12 cellular contexts compared by ENCODE assay signal in genomic region chr16:74025-74424, GRCh38. TPM values are rescaled to one million over a fixed set of nuclear protein-coding genes. Genes with fewer than 3 reads are reported as not detected.
DNase-seq lines count a peak whose midpoint lies in the region; ATAC-seq and TF ChIP-seq lines count a peak whose summit lies in the region.
"Had no signal": no experiment of that assay in that cellular context is flagged by ENCODE, and none has a peak within 500 bp of the region (broad histone marks: within the 10 kb centered on the region; RNA-seq: fewer than 3 reads in every experiment).

No MANE protein-coding gene starts in this region.

- no peaks in the 10 kb centered on the region for H3K9me3 ChIP-seq in NT2/D1 (ENCODE audit: insufficient read depth, low read length)
- no peaks in the 10 kb centered on the region for H3K9me3 ChIP-seq in sigmoid colon
- no peaks in the 10 kb centered on the region for H3K9me3 ChIP-seq in PC-3 (ENCODE audit: low read length)
- H3K9me3 ChIP-seq: spleen had no signal

- H3K4me1 ChIP-seq in NT2/D1 (ENCODE audit: insufficient read depth, insufficient read length) (peaks cover 70% of the 10 kb centered on the region), sigmoid colon (peaks cover 0 to 78% (median 70%) of the 10 kb centered on the region in 4 donors), PC-3 (ENCODE audit: insufficient read depth, low read length) (peaks cover 45% of the 10 kb centered on the region)

- no peaks in the 10 kb centered on the region for H3F3A ChIP-seq in PC-3 (ENCODE audit: low read length, unreplicated experiment)

- no peaks in the 10 kb centered on the region for H3K9me2 ChIP-seq in PC-3 (replicated peaks; ENCODE audit: low read length)

- WGBS in sigmoid colon, 2 donors = 42 to 82% methylated on average over 6 of the region's 6 CpGs

- TF ChIP-seq POLR2A in sigmoid colon (IDR thresholded peaks at IDR 0.05) = no peak

- H3K27ac ChIP-seq in sigmoid colon (peak overlapping the region; percentile 87 to 95 (median 92)), PC-3 (ENCODE audit: low read length) (no peak overlapping the region)

- no TSS peak for BruUV-seq in PC-3 (replicated peaks; lab: Mats Ljungman, UMichigan)

- DNase-seq in NT2/D1 (ENCODE audit: low read depth, low spot score) (no peak), left cardiac atrium (peak; percentile 62), sigmoid colon (no peak), PC-3 (no peak), RKO (ENCODE audit: low spot score) (no peak)
- DNase-seq in stimulated activated CD4-positive, alpha-beta T cell treated with anti-CD3 and anti-CD28 coated beads, Interleukin-15, amount 100 ng/mL, for 24 hours = no peak
- DNase-seq: AML-193, DMS79, H7, NCI-H1105, NCI-H526 treated with DMSO at 0.1 percent for 48 hours, spleen had no signal

- no peak for TF ChIP-seq EP300 in sigmoid colon (IDR thresholded peaks at IDR 0.05)

- intact Hi-C loops in left cardiac atrium (cut with DNase I) = no loop called here
- intact Hi-C loops in sigmoid colon (cut with DNase I) = no loop called here
- intact Hi-C loops in PC-3 (cut with micrococcal nuclease) = no loop called here

- ATAC-seq in left cardiac atrium (peak; percentile 1 to 17), PC-3 (no peak)

- H2AFZ ChIP-seq in PC-3 (ENCODE audit: low read length) = no peak overlapping the region

- POLR2A ChIA-PET in PC-3 (lab: Charles Lee; ENCODE audit: unreplicated experiment) = no interaction called here

- H3K79me2 ChIP-seq in PC-3 (ENCODE audit: low read length) = peaks cover 30% of the 10 kb centered on the region

- TF ChIP-seq CTCF in sigmoid colon (IDR thresholded peaks at IDR 0.05) (no peak), PC-3 (conservative IDR thresholded peaks at IDR 0.05; ENCODE audit: low read depth, low read length) (no peak)

- H3K27me3 ChIP-seq in NT2/D1 (ENCODE audit: insufficient read depth, insufficient read length) (peaks cover 4% of the 10 kb centered on the region), sigmoid colon (no peaks in the 10 kb centered on the region), PC-3 (ENCODE audit: low read length) (no peaks in the 10 kb centered on the region)

- CTCF ChIA-PET in PC-3 (lab: Charles Lee) = no interaction called here

- H3K36me3 ChIP-seq in NT2/D1 (ENCODE audit: insufficient read depth, insufficient read length, low read length) (peaks cover 25% of the 10 kb centered on the region), sigmoid colon (no peaks in the 10 kb centered on the region), PC-3 (ENCODE audit: low read depth, low read length) (no peaks in the 10 kb centered on the region)
- H3K36me3 ChIP-seq: spleen had no signal

- H3K4me2 ChIP-seq in PC-3 (ENCODE audit: low read length) = no peak overlapping the region

- H3K4me3 ChIP-seq in NT2/D1 (ENCODE audit: insufficient read length, low read depth) = no peak overlapping the region
- no peak overlapping the region for H3K4me3 ChIP-seq in sigmoid colon
- no peak overlapping the region for H3K4me3 ChIP-seq in PC-3 (ENCODE audit: low read length)
- H3K4me3 ChIP-seq: spleen had no signal

- H3K9ac ChIP-seq in NT2/D1 (ENCODE audit: insufficient read length, low read depth) (peak overlapping the region; percentile 94), PC-3 (ENCODE audit: low read length) (no peak overlapping the region)

- H4K20me1 ChIP-seq in PC-3 (ENCODE audit: low read length) = no peaks in the 10 kb centered on the region

RNA-seq across cellular contexts. Expression of gene RHBDF1, which starts 1.6 kb away (rescaled TPM):
- 10 to 100 TPM; 15.5 to 22.1 TPM for total RNA-seq in left cardiac atrium
- total RNA-seq in sigmoid colon = 10 to 100 TPM; 16.8 to 42.1 (median 19.6) TPM
- polyA plus RNA-seq in sigmoid colon = 10 to 100 TPM in 1 of 3 donors, 1 to 10 TPM in 2; 6.0 to 22.3 (median 6.0) TPM
- total RNA-seq in PC-3 (2014; rRNA removed) = 23.3 and 26.3 TPM in 2 replicates

RNA-seq across cellular contexts. Expression of gene MPG, which starts 4.0 kb away (rescaled TPM):
- total RNA-seq in left cardiac atrium (10 to 100 TPM; 29.9 to 40.2 TPM), sigmoid colon (100 to 1,000 TPM in 2 of 4 donors, 10 to 100 TPM in 2; 74.3 to 118 (median 100.0) TPM), PC-3 (2014; rRNA removed) (147 and 175 TPM in 2 replicates)
- polyA plus RNA-seq in sigmoid colon = 10 to 100 TPM; 52.2 to 72.7 (median 72.5) TPM

RNA-seq across cellular contexts. Expression of gene SNRNP25, which starts 20.4 kb away (rescaled TPM):
- 10 to 100 TPM; 54.7 to 56.9 TPM for total RNA-seq in left cardiac atrium
- total RNA-seq in sigmoid colon = 10 to 100 TPM; 23.0 to 36.5 (median 32.4) TPM
- 10 to 100 TPM; 26.4 to 41.7 (median 38.8) TPM for polyA plus RNA-seq in sigmoid colon
- total RNA-seq in PC-3 (2014; rRNA removed) = 45.8 and 62.2 TPM in 2 replicates

RNA-seq across cellular contexts. Expression of gene POLR3K, which starts 20.6 kb away (rescaled TPM):
- total RNA-seq in left cardiac atrium (10 to 100 TPM; 11.4 to 11.7 TPM), sigmoid colon (1 to 10 TPM; 1.7 to 6.4 (median 5.0) TPM), PC-3 (2014; rRNA removed) (20.3 and 30.2 TPM in 2 replicates)
- polyA plus RNA-seq in sigmoid colon = 10 to 100 TPM; 11.4 to 22.1 (median 11.8) TPM
